Comparison of ENCODE assay signal across 1 cellular context in the genomic region with DNA sequence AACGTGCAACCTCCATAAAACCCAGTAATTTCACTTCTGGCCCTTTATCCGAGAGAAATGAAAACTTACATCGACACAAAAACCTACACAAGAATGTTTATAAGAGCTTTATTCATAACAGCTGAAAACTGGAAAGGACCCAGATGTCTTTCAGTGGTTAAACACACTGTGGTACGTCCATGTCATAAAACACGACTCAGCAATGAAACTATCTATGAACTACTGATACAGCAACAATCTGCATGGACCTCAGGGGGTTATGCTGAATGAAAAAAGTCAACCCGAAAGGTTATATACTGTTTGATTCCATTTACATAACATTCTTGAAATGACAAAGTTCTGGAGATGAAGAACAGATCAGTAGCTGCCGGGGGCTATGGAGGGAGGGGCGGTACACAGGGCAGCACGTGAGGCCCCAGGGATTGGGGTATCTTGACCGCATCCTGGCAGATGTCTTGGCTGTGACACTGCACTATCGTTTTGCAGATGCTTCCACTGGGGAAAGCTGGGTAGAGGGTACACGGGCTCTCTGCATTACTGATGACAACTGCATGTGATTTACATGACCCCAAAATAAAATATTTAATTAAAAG.
TF ChIP-seq lines count a peak whose summit lies in the region.

No MANE protein-coding gene starts in this region.

TF ChIP-seq in K562, 482 proteins besides CTCF, POLR2A, EP300 and RAD21:
- TF ChIP-seq MYBL2 (IDR thresholded peaks at IDR 0.05; ENCODE audit: low read depth), result no peak
- TF ChIP-seq MYBL2 (CRISPR knock-in tag; IDR thresholded peaks at IDR 0.05; ENCODE audit: borderline replicate concordance), result no peak
- no peak for TF ChIP-seq ZNF3 (CRISPR knock-in tag; IDR thresholded peaks at IDR 0.05)
- TF ChIP-seq ZNF316 (IDR thresholded peaks at IDR 0.05), result peak; percentile 62
- no peak for TF ChIP-seq CHD7 (IDR thresholded peaks at IDR 0.05; ENCODE audit: low read depth, low read length)
- no peak for TF ChIP-seq SP2 (IDR thresholded peaks at IDR 0.05; ENCODE audit: extremely low read depth, low read depth, low read length, poor library complexity, severe bottlenecking)
- no peak for TF ChIP-seq ID3 (CRISPR knock-in tag; IDR thresholded peaks at IDR 0.05)
- no peak for TF ChIP-seq ID3 (tag; IDR thresholded peaks at IDR 0.05)
- peak; percentile 31 for TF ChIP-seq C11orf30 (IDR thresholded peaks at IDR 0.05; ENCODE audit: low read depth)
- TF ChIP-seq, protein P1, sequence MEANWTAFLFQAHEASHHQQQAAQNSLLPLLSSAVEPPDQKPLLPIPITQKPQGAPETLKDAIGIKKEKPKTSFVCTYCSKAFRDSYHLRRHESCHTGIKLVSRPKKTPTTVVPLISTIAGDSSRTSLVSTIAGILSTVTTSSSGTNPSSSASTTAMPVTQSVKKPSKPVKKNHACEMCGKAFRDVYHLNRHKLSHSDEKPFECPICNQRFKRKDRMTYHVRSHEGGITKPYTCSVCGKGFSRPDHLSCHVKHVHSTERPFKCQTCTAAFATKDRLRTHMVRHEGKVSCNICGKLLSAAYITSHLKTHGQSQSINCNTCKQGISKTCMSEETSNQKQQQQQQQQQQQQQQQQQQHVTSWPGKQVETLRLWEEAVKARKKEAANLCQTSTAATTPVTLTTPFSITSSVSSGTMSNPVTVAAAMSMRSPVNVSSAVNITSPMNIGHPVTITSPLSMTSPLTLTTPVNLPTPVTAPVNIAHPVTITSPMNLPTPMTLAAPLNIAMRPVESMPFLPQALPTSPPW (CRISPR knock-in tag; IDR thresholded peaks at IDR 0.05), result no peak
